19 cellular contexts compared by ENCODE assay signal in the genomic region with DNA sequence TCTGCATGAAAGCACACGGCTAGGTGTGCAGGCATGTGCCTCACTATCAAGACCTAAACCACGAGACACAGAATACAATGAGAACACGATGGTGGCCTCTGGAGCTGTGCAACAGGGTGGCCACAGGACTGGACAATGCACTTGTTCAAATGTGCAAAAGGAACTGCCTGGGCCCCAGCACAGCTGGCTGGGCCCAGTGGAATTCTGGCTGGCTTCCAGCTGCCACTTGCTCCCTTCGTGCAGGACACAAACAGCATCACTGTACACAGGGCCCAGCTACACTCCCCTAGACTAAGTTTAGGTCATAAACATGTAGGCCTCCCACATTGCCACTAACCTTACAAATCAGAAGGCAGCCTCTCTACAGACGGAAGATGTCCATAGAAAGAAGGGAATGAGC. TPM values are rescaled to one million over a fixed set of nuclear protein-coding genes. Genes with fewer than 3 reads are reported as not detected.
A peak's percentile ranks its signal among the peaks of the same experiment; 100 is the strongest.
DNase-seq lines count a peak whose midpoint lies in the region; ATAC-seq and TF ChIP-seq lines count a peak whose summit lies in the region.
"Had no signal": no experiment of that assay in that cellular context is flagged by ENCODE, and none has a peak within 500 bp of the region (broad histone marks: within the 10 kb centered on the region; RNA-seq: fewer than 3 reads in every experiment).

No MANE protein-coding gene starts in this region.

- peak; percentile 81 for ATAC-seq in Right ventricle myocardium inferior
- ATAC-seq in left cardiac atrium = peak; percentile 45 to 70
- ATAC-seq in mucosa of descending colon = peak; percentile 9
- ATAC-seq in GM19328 (IDR thresholded peaks at IDR 0.05; ENCODE audit: unreplicated experiment) = no peak
- no peak for ATAC-seq in GM18519 (IDR thresholded peaks at IDR 0.05; ENCODE audit: low FRiP score, unreplicated experiment)
- ATAC-seq: CD8-positive, alpha-beta T cell; gastroesophageal sphincter had no signal

- TF ChIP-seq CTCF in right atrium auricular region (IDR thresholded peaks at IDR 0.05) (no peak), mucosa of descending colon (IDR thresholded peaks at IDR 0.05) (no peak)

- H3K9me3 ChIP-seq in right atrium auricular region = no peaks in the 10 kb centered on the region
- no peaks in the 10 kb centered on the region for H3K9me3 ChIP-seq in mucosa of descending colon
- H3K9me3 ChIP-seq: gastroesophageal sphincter had no signal

- CTCF ChIA-PET in HEK293T (lab: Yijun Ruan, JAX) = interaction anchor here (1.1 kb wide), 1 partner anchor 17 kb away, joined by 3 read pairs; no protein-coding TSS in a partner anchor

- H3K36me3 ChIP-seq in right atrium auricular region (no peaks in the 10 kb centered on the region), mucosa of descending colon (ENCODE audit: low read depth) (no peaks in the 10 kb centered on the region)
- H3K36me3 ChIP-seq: gastroesophageal sphincter had no signal

- H3K4me3 ChIP-seq in right atrium auricular region (no peak overlapping the region), mucosa of descending colon (no peak overlapping the region)
- H3K4me3 ChIP-seq: gastroesophageal sphincter had no signal

- no peak overlapping the region for H3K27ac ChIP-seq in right atrium auricular region
- H3K27ac ChIP-seq: gastroesophageal sphincter had no signal

- intact Hi-C loops in Right ventricle myocardium inferior (cut with DNase I) = no loop called here
- intact Hi-C loops in left cardiac atrium (cut with DNase I) = no loop called here
- intact Hi-C loops in mucosa of descending colon (cut with DNase I, micrococcal nuclease) = no loop called here

- DNase-seq in Right ventricle myocardium inferior (ENCODE audit: missing footprints) = no peak
- DNase-seq in right atrium auricular region (ENCODE audit: low spot score) = no peak
- peak; percentile 47 for DNase-seq in left cardiac atrium
- no peak for DNase-seq in mucosa of descending colon
- no peak for DNase-seq in dedifferentiated amniotic fluid mesenchymal stem cell (ENCODE audit: extremely low spot score)
- DNase-seq in HEK293T (ENCODE audit: extremely low spot score) = no peak
- DNase-seq: ACHN; CD8-positive, alpha-beta T cell; EL; immature natural killer cell; Kasumi-1; NCI-H1436; NCI-H226; SHP77; stimulated activated CD4-positive, alpha-beta T cell treated with anti-CD3 and anti-CD28 coated beads, Interleukin-12 subunit alpha, Interleukin-12 subunit beta, amount 100 ng/mL, for 4 hours; stimulated activated naive CD4-positive, alpha-beta T cell had no signal

- POLR2A ChIA-PET in HEK293T (lab: Yijun Ruan, JAX) = interaction anchor here (0.6 kb wide), 1 partner anchor 88 kb away, joined by 3 read pairs; no protein-coding TSS in a partner anchor

- no peaks in the 10 kb centered on the region for H3K27me3 ChIP-seq in right atrium auricular region
- H3K27me3 ChIP-seq: gastroesophageal sphincter had no signal

- H3K4me1 ChIP-seq in right atrium auricular region (peaks cover 0 to 46% of the 10 kb centered on the region in 2 donors), mucosa of descending colon (ENCODE audit: low read depth) (no peaks in the 10 kb centered on the region)

TF ChIP-seq in HEK293T, 16 proteins besides CTCF, POLR2A, EP300 and RAD21:
- TF ChIP-seq FOXA1 (IDR thresholded peaks at IDR 0.05) = no peak
- no peak; the same call in 1 of the 2 replicates for TF ChIP-seq L3MBTL2 (conservative IDR thresholded peaks at IDR 0.05)
- no peak for TF ChIP-seq SP1 (IDR thresholded peaks at IDR 0.05)
- TF ChIP-seq LEF1 (IDR thresholded peaks at IDR 0.05; ENCODE audit: borderline replicate concordance) = no peak
- no peak for TF ChIP-seq NFRKB (IDR thresholded peaks at IDR 0.05)
- TF ChIP-seq HDGF (IDR thresholded peaks at IDR 0.05; ENCODE audit: borderline replicate concordance) = no peak
- no peak for TF ChIP-seq TARDBP (IDR thresholded peaks at IDR 0.05)
- no peak for TF ChIP-seq CTBP1 (IDR thresholded peaks at IDR 0.05; ENCODE audit: borderline replicate concordance)
- TF ChIP-seq FOXK2 (IDR thresholded peaks at IDR 0.05) = no peak
- no peak for TF ChIP-seq ZNF384 (IDR thresholded peaks at IDR 0.05)
- TF ChIP-seq FOXM1 (IDR thresholded peaks at IDR 0.05; ENCODE audit: borderline replicate concordance) = no peak
- no peak for TF ChIP-seq SUZ12 (IDR thresholded peaks at IDR 0.05)

RNA-seq across cellular contexts. Expression of gene DOCK4, which starts 23.4 kb away (rescaled TPM):
- total RNA-seq in Right ventricle myocardium inferior = 16.8 TPM
- 10 to 100 TPM; 12.3 to 17.8 TPM for total RNA-seq in right atrium auricular region
- 10 to 100 TPM; 17.1 to 19.3 TPM for total RNA-seq in left cardiac atrium
- total RNA-seq in mucosa of descending colon = 10 to 100 TPM in 2 of 3 donors, 1 to 10 TPM in 1; 9.2 to 18.4 (median 12.7) TPM

RNA-seq across cellular contexts. Expression of gene ZNF277, which starts 23.7 kb away (rescaled TPM):
- total RNA-seq in Right ventricle myocardium inferior (15.7 TPM), right atrium auricular region (10 to 100 TPM; 15.9 to 29.8 TPM), left cardiac atrium (10 to 100 TPM; 14.9 to 16.2 TPM), mucosa of descending colon (10 to 100 TPM; 16.8 to 26.9 (median 22.0) TPM)

Comparison
In these comparisons a context has a peak if more than half of its experiments do, and no peak if none do; other contexts are left out.
1. ATAC-seq: peak in Right ventricle myocardium inferior (single experiment), left cardiac atrium (2 of 2) and mucosa of descending colon (single experiment); none in GM19328 (single experiment) and GM18519 (single experiment).